Comparison of ENCODE assay signal across 1 cellular context in the genomic region with DNA sequence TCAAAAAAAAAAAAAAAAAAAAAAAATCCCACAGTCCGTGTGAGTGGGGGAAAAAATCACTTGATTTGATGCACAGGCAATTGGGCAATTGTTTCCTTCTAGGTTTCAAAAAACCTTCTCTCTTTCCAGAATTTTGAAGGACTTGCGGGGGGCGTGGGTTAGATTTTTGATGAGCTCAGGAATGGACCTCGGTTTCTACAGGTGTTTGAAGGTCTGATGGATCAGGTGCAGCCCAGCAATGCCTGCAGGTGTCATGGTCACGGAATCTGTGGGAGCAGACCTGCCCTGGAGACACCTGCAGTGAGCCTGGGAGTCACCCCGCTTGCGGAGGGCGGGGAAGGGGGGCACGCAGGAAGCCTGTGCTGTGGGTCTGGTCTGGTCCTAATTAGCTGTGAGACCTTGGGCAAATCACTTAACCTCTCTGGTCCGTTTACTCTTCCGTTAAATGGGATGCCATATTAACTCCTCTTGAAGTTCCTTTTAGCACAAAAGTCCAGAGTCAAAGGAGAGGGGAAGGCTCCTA.
TF ChIP-seq lines count a peak whose summit lies in the region.

No MANE protein-coding gene starts in this region.

TF ChIP-seq in WTC11, 78 proteins besides CTCF, POLR2A, EP300 and RAD21 (continued from another document):
- TF ChIP-seq CREM (CRISPR knock-in tag; IDR thresholded peaks at IDR 0.05) (no peak), HMGA2 (CRISPR knock-in tag; IDR thresholded peaks at IDR 0.05) (no peak), ZNF416 (CRISPR knock-in tag; IDR thresholded peaks at IDR 0.05) (no peak)
- TF ChIP-seq, protein P1, sequence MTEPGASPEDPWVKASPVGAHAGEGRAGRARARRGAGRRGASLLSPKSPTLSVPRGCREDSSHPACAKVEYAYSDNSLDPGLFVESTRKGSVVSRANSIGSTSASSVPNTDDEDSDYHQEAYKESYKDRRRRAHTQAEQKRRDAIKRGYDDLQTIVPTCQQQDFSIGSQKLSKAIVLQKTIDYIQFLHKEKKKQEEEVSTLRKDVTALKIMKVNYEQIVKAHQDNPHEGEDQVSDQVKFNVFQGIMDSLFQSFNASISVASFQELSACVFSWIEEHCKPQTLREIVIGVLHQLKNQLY (CRISPR knock-in tag; IDR thresholded peaks at IDR 0.05), result no peak
- TF ChIP-seq, protein P2, sequence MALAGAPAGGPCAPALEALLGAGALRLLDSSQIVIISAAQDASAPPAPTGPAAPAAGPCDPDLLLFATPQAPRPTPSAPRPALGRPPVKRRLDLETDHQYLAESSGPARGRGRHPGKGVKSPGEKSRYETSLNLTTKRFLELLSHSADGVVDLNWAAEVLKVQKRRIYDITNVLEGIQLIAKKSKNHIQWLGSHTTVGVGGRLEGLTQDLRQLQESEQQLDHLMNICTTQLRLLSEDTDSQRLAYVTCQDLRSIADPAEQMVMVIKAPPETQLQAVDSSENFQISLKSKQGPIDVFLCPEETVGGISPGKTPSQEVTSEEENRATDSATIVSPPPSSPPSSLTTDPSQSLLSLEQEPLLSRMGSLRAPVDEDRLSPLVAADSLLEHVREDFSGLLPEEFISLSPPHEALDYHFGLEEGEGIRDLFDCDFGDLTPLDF (CRISPR knock-in tag; IDR thresholded peaks at IDR 0.05), result no peak
- TF ChIP-seq, protein P3, sequence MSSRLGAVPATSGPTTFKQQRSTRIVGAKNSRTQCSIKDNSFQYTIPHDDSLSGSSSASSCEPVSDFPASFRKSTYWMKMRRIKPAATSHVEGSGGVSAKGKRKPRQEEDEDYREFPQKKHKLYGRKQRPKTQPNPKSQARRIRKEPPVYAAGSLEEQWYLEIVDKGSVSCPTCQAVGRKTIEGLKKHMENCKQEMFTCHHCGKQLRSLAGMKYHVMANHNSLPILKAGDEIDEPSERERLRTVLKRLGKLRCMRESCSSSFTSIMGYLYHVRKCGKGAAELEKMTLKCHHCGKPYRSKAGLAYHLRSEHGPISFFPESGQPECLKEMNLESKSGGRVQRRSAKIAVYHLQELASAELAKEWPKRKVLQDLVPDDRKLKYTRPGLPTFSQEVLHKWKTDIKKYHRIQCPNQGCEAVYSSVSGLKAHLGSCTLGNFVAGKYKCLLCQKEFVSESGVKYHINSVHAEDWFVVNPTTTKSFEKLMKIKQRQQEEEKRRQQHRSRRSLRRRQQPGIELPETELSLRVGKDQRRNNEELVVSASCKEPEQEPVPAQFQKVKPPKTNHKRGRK (CRISPR knock-in tag; IDR thresholded peaks at IDR 0.05; ENCODE audit: borderline replicate concordance), result no peak
- TF ChIP-seq, protein P4, sequence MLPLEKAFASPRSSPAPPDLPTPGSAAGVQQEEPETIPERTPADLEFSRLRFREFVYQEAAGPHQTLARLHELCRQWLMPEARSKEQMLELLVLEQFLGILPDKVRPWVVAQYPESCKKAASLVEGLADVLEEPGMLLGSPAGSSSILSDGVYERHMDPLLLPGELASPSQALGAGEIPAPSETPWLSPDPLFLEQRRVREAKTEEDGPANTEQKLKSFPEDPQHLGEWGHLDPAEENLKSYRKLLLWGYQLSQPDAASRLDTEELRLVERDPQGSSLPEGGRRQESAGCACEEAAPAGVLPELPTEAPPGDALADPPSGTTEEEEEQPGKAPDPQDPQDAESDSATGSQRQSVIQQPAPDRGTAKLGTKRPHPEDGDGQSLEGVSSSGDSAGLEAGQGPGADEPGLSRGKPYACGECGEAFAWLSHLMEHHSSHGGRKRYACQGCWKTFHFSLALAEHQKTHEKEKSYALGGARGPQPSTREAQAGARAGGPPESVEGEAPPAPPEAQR (CRISPR knock-in tag; IDR thresholded peaks at IDR 0.05), result no peak
- TF ChIP-seq, protein P5, sequence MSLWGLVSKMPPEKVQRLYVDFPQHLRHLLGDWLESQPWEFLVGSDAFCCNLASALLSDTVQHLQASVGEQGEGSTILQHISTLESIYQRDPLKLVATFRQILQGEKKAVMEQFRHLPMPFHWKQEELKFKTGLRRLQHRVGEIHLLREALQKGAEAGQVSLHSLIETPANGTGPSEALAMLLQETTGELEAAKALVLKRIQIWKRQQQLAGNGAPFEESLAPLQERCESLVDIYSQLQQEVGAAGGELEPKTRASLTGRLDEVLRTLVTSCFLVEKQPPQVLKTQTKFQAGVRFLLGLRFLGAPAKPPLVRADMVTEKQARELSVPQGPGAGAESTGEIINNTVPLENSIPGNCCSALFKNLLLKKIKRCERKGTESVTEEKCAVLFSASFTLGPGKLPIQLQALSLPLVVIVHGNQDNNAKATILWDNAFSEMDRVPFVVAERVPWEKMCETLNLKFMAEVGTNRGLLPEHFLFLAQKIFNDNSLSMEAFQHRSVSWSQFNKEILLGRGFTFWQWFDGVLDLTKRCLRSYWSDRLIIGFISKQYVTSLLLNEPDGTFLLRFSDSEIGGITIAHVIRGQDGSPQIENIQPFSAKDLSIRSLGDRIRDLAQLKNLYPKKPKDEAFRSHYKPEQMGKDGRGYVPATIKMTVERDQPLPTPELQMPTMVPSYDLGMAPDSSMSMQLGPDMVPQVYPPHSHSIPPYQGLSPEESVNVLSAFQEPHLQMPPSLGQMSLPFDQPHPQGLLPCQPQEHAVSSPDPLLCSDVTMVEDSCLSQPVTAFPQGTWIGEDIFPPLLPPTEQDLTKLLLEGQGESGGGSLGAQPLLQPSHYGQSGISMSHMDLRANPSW (CRISPR knock-in tag; conservative IDR thresholded peaks at IDR 0.05; ENCODE audit: low read depth), result no peak
